In genomic region chr9:69195681-69196080, GRCh38 we compare ENCODE assay signal across 24 cellular contexts. TPM values are rescaled to one million over a fixed set of nuclear protein-coding genes. Genes with fewer than 3 reads are reported as not detected.
DNase-seq lines count a peak whose midpoint lies in the region; ATAC-seq, FAIRE-seq and TF ChIP-seq lines count a peak whose summit lies in the region.
"Had no signal": no experiment of that assay in that cellular context is flagged by ENCODE, and none has a peak within 500 bp of the region (broad histone marks: within the 10 kb centered on the region; RNA-seq: fewer than 3 reads in every experiment).

No MANE protein-coding gene starts in this region.

- ATAC-seq in pancreas, result no peak
- ATAC-seq: gastroesophageal sphincter, K562 had no signal

- H3K36me3 ChIP-seq in mammary epithelial cell (ENCODE audit: insufficient read depth, low read length) (no peaks in the 10 kb centered on the region), pancreas (no peaks in the 10 kb centered on the region)
- H3K36me3 ChIP-seq: gastroesophageal sphincter, Peyer's patch, transverse colon had no signal

- WGBS in mammary epithelial cell (ENCODE audit: low coverage, missing lambda C conversion rate), result 82% methylated on average over 3 of the region's 3 CpGs
- 36% methylated on average over 3 of the region's 3 CpGs for WGBS in pancreas, 2 donors

- CTCF ChIA-PET in mammary epithelial cell (lab: Charles Lee; ENCODE audit: low non-redundant PET), result no interaction called here

- no peak overlapping the region for H2AFZ ChIP-seq in mammary epithelial cell (ENCODE audit: low read depth, low read length)
- H2AFZ ChIP-seq: GM23248 had no signal

- peaks cover 98% of the 10 kb centered on the region for H3K79me2 ChIP-seq in mammary epithelial cell (ENCODE audit: insufficient read depth, low read length)

- dilution Hi-C loops in mammary epithelial cell (cut with HindIII; ENCODE audit: low sequenced_read_pairs), result loop anchor here (5.0 to 10.0 kb wide), 3 partner anchors 38 to 151 kb away; no protein-coding TSS in a partner anchor

- H3K4me2 ChIP-seq in mammary epithelial cell (ENCODE audit: insufficient read depth, low read depth, low read length), result no peak overlapping the region

- in situ Hi-C loops in G401 (cut with HindIII; ENCODE audit: low sequenced_read_pairs) (no loop called here), mammary epithelial cell (cut with MboI; ENCODE audit: low sequenced_read_pairs in 2 of 2) (loop anchor here in 1 of 2 donors (5.0 kb wide), 1 partner anchor 143 kb away; no protein-coding TSS in a partner anchor)

- no peaks in the 10 kb centered on the region for H3K27me3 ChIP-seq in mammary epithelial cell (ENCODE audit: insufficient read depth, low read length)
- no peaks in the 10 kb centered on the region for H3K27me3 ChIP-seq in pancreas
- H3K27me3 ChIP-seq: gastroesophageal sphincter, Peyer's patch, transverse colon had no signal

- FAIRE-seq in pancreas (lab: Jason Lieb, UNC), result no peak
- FAIRE-seq: bronchial epithelial cell, K562 had no signal

- intact Hi-C loops in mammary epithelial cell (cut with micrococcal nuclease) (no loop called here), pancreas (cut with DNase I) (no loop called here)

- H3K9ac ChIP-seq in mammary epithelial cell (ENCODE audit: insufficient read depth, low read length), result no peak overlapping the region
- H3K9ac ChIP-seq: GM23248 had no signal

- no peaks in the 10 kb centered on the region for H4K20me1 ChIP-seq in mammary epithelial cell (ENCODE audit: insufficient read depth, low read length)

- no peak for TF ChIP-seq CTCF in mammary epithelial cell (conservative IDR thresholded peaks at IDR 0.05 in 1 of 2, IDR thresholded peaks at IDR 0.05 in 1 of 2; ENCODE audit: extremely low read depth in 1 of 2, insufficient read depth in 1 of 2, low read depth in 1 of 2, low read length in 2 of 2)
- no peak for TF ChIP-seq CTCF in pancreas (IDR thresholded peaks at IDR 0.05)

- peaks cover 13% of the 10 kb centered on the region for H3K4me1 ChIP-seq in mammary epithelial cell (ENCODE audit: insufficient read depth, low read length)
- H3K4me1 ChIP-seq in pancreas, result peaks cover 0 to 9% (median 0%) of the 10 kb centered on the region in 3 donors

- BruUV-seq in mammary epithelial cell (replicated peaks; lab: Mats Ljungman, UMichigan), result no TSS peak

- no peak overlapping the region for H3K4me3 ChIP-seq in mammary epithelial cell (replicated peaks in 1 of 3; ENCODE audit: insufficient read depth in 1 of 3, low read depth in 2 of 3, low read length in 3 of 3)
- H3K4me3 ChIP-seq in pancreas, result no peak overlapping the region
- H3K4me3 ChIP-seq: gastroesophageal sphincter, GM23248, K562, lung, Peyer's patch, SK-N-MC, transverse colon had no signal

- H3K9me3 ChIP-seq in mammary epithelial cell (replicated peaks; ENCODE audit: insufficient read depth, low read length), result no peaks in the 10 kb centered on the region
- H3K9me3 ChIP-seq in pancreas, result no peaks in the 10 kb centered on the region
- H3K9me3 ChIP-seq: gastroesophageal sphincter, Peyer's patch, transverse colon had no signal

- no peak overlapping the region for H3K27ac ChIP-seq in mammary epithelial cell (ENCODE audit: insufficient read depth, low read depth, low read length)
- H3K27ac ChIP-seq in pancreas, result no peak overlapping the region
- H3K27ac ChIP-seq: gastroesophageal sphincter, GM23248, Peyer's patch, SK-N-MC, transverse colon had no signal

- DNase-seq in G401 (ENCODE audit: low spot score) (peak; percentile 30), cerebellar cortex (ENCODE audit: low spot score) (peak; percentile 28), hippocampal formation (lab: John Stamatoyannopoulos, UW) (peak; percentile 56 to 60), pons (ENCODE audit: low spot score) (peak; percentile 87), SKM-1 treated with dmso at 0.1 percent for 144 hours (lab: John Stamatoyannopoulos, UW; ENCODE audit: unreplicated experiment) (no peak), mammary epithelial cell (no peak), AG20443 (ENCODE audit: low spot score) (no peak), pancreas (no peak)
- DNase-seq: activated CD4-positive, alpha-beta T cell treated with anti-CD3 and anti-CD28 coated beads, Interleukin-2, amount 50 U/mL, for 48 hours; activated effector memory CD4-positive, alpha-beta T cell treated with anti-CD3 and anti-CD28 coated beads, Interleukin-2, amount 50 U/mL, for 16 hours; CD4-positive, CD25-positive, alpha-beta regulatory T cell; DMS 273 treated with DMSO at 0.1 percent for 48 hours; GDM1; GM23248; NCI-H1694 treated with DMSO at 0.1 percent for 48 hours; Peyer's patch; stimulated activated CD4-positive, alpha-beta T cell treated with anti-CD3 and anti-CD28 coated beads, Interleukin-1b, Interleukin-23, amount 100 ng/mL, for 48 hours; stimulated activated naive CD4-positive, alpha-beta T cell; transverse colon had no signal

RNA-seq across cellular contexts. Expression of gene TJP2, which starts 21.6 kb away (rescaled TPM):
- 1.7 and 5.1 TPM in 2 replicates for total RNA-seq in G401 (2014; rRNA removed; shearing (Covaris generic))
- total RNA-seq in mammary epithelial cell (100 to 1,000 TPM in 1 of 2 donors, 10 to 100 TPM in 1; 27.7 to 109 TPM), pancreas (10 to 100 TPM; 29.1 to 70.3 (median 33.4) TPM)
- polyA plus RNA-seq in mammary epithelial cell (48.8 TPM), pancreas (10 to 100 TPM; 24.1 to 29.8 TPM)
- 103 TPM for polyA minus RNA-seq in mammary epithelial cell

Comparison
In these comparisons a context has a peak if more than half of its experiments do, and no peak if none do; other contexts are left out.
1. DNase-seq: peak in G401 (single experiment), cerebellar cortex (single experiment), hippocampal formation (2 of 2) and pons (single experiment); none in SKM-1 treated with dmso at 0.1 percent for 144 hours (single experiment), mammary epithelial cell (single experiment), AG20443 (single experiment) and pancreas (0 of 6).